ENCODE assay signal across 23 cellular contexts in genomic region chr6:112967974-112968373, GRCh38.
DNase-seq lines count a peak whose midpoint lies in the region; ATAC-seq, FAIRE-seq and TF ChIP-seq lines count a peak whose summit lies in the region.
"Had no signal": no experiment of that assay in that cellular context is flagged by ENCODE, and none has a peak within 500 bp of the region (broad histone marks: within the 10 kb centered on the region; RNA-seq: fewer than 3 reads in every experiment).

No MANE protein-coding gene starts in this region.

- no peak overlapping the region for H3K9ac ChIP-seq in IMR-90 (ENCODE audit: low read depth, low read length)
- H3K9ac ChIP-seq in H1 (replicated peaks in 1 of 4; ENCODE audit: extremely low read depth in 1 of 4, low read depth in 3 of 4, low read length in 3 of 4): no peak overlapping the region
- H3K9ac ChIP-seq: BLaER1 had no signal

- H3K9me1 ChIP-seq in IMR-90 (ENCODE audit: insufficient read depth, low read length): no peaks in the 10 kb centered on the region

- no peaks in the 10 kb centered on the region for H3K79me2 ChIP-seq in H1 (ENCODE audit: control insufficient read depth in 1 of 2, insufficient read depth in 2 of 2, low read length in 2 of 2)

- H3K27me3 ChIP-seq in IMR-90 (ENCODE audit: control insufficient read depth, insufficient read depth, low read length) (no peaks in the 10 kb centered on the region), H1 (replicated peaks in 1 of 4; ENCODE audit: control insufficient read depth in 3 of 4, extremely low read depth in 1 of 4, insufficient read depth in 3 of 4, low read length in 3 of 4) (no peaks in the 10 kb centered on the region)
- H3K27me3 ChIP-seq: BE2C, BLaER1 had no signal

- no CpG with 5 or more reads among the region's 1 CpG for WGBS in IMR-90 (ENCODE audit: extremely low coverage in 2 of 2, insufficient read length in 1 of 2), 2 experiments
- 100% methylated on average over 1 of the region's 1 CpG; no CpG with 5 or more reads in 1 of the 2 experiments for WGBS in H1 (ENCODE audit: extremely low coverage in 1 of 2, insufficient coverage in 1 of 2, insufficient read length in 1 of 2, insufficient replicate concordance in 2 of 2, low coverage in 1 of 2, low lambda C conversion rate in 2 of 2, missing lambda C conversion rate in 1 of 2), 2 experiments

- H2BK12ac ChIP-seq in H1 (ENCODE audit: low read depth, low read length): no peak overlapping the region

- peak overlapping the region; percentile 16 for H2AK9ac ChIP-seq in IMR-90 (replicated peaks; ENCODE audit: low read depth, low read length, poor library complexity)

- TF ChIP-seq EP300 in H1 (IDR thresholded peaks at IDR 0.05; ENCODE audit: borderline replicate concordance in 1 of 2, low read depth in 2 of 2, low read length in 2 of 2): no peak

- H3K23ac ChIP-seq in IMR-90 (ENCODE audit: low read depth, low read length): no peak overlapping the region
- no peak overlapping the region for H3K23ac ChIP-seq in H1 (ENCODE audit: insufficient read length)

- H4K91ac ChIP-seq in IMR-90 (ENCODE audit: insufficient read depth, low read depth, low read length): no peak overlapping the region
- H4K91ac ChIP-seq in H1 (replicated peaks; ENCODE audit: insufficient read length, low read length): no peak overlapping the region

- DNase-seq in IMR-90 (no peak), H1 (ENCODE audit: low read depth in 1 of 2, low spot score in 2 of 2) (no peak), SIG-M5 treated with dmso at 0.1 percent for 504 hours (lab: John Stamatoyannopoulos, UW; ENCODE audit: unreplicated experiment) (no peak), DMS53 treated with DMSO at 0.1 percent for 48 hours (lab: John Stamatoyannopoulos, UW; ENCODE audit: unreplicated experiment) (no peak)
- DNase-seq: 8988T; ACHN; BE2C; C1 segment of cervical spinal cord; CD4-positive, alpha-beta memory T cell; CD4-positive, CD25-positive, alpha-beta regulatory T cell; CD8-positive, alpha-beta memory T cell; COR-L47; DMS 273 treated with DMSO at 0.1 percent for 48 hours; DMS153; DMS53; DMS79 treated with DMSO at 0.1 percent for 48 hours; GF-D8 had no signal

- intact Hi-C loops in IMR-90 (cut with micrococcal nuclease): no loop called here

- H3K4me3 ChIP-seq in IMR-90 (ENCODE audit: insufficient read depth, low read depth, low read length): no peak overlapping the region
- H3K4me3 ChIP-seq in H1 (ENCODE audit: extremely low read depth in 1 of 4, insufficient read depth in 2 of 4, low read depth in 3 of 4, low read length in 4 of 4): no peak overlapping the region
- H3K4me3 ChIP-seq: BLaER1 had no signal

- H2BK120ac ChIP-seq in IMR-90 (ENCODE audit: low read depth, low read length): no peak overlapping the region
- no peak overlapping the region for H2BK120ac ChIP-seq in H1 (replicated peaks; ENCODE audit: low read depth, low read length)

- no peak overlapping the region for H4K8ac ChIP-seq in IMR-90 (ENCODE audit: low read depth in 2 of 2, low read length in 2 of 2)
- H4K8ac ChIP-seq in H1 (ENCODE audit: extremely low read depth, insufficient read depth, low read length): 0 out of 2 replicates have a peak overlapping the region, but pooled peaks have one; percentile 18

- H2BK20ac ChIP-seq in IMR-90 (ENCODE audit: low read depth, low read length): no peak overlapping the region
- no peak overlapping the region for H2BK20ac ChIP-seq in H1 (ENCODE audit: low read length)

- H2BK5ac ChIP-seq in IMR-90 (ENCODE audit: low read depth, low read length, poor library complexity, severe bottlenecking): no peak overlapping the region
- H2BK5ac ChIP-seq in H1 (ENCODE audit: low read depth, low read length): no peak overlapping the region

- in situ Hi-C loops in IMR-90 (cut with MboI; ENCODE audit: low sequenced_read_pairs): no loop called here

- TF ChIP-seq RAD21 in IMR-90 (IDR thresholded peaks at IDR 0.05; ENCODE audit: low read length) (no peak), H1 (IDR thresholded peaks at IDR 0.05 in 1 of 2, conservative IDR thresholded peaks at IDR 0.05 in 1 of 2; ENCODE audit: low read depth in 2 of 2, low read length in 2 of 2) (no peak)

- no peaks in the 10 kb centered on the region for H3K23me2 ChIP-seq in H1 (ENCODE audit: low read depth, low read length)

- H3K4me1 ChIP-seq in IMR-90 (ENCODE audit: control insufficient read depth, insufficient read depth, low read length) (no peaks in the 10 kb centered on the region; the same call in 1 of the 2 replicates), H1 (replicated peaks in 1 of 4; ENCODE audit: control insufficient read depth in 3 of 4, insufficient read depth in 4 of 4, low read length in 3 of 4) (no peaks in the 10 kb centered on the region)
- H3K4me1 ChIP-seq: BE2C, BLaER1 had no signal

- H4K20me1 ChIP-seq in IMR-90 (ENCODE audit: insufficient read depth, low read length) (no peaks in the 10 kb centered on the region), H1 (replicated peaks in 1 of 2; ENCODE audit: control insufficient read depth in 1 of 2, insufficient read depth in 2 of 2, low read length in 2 of 2) (no peaks in the 10 kb centered on the region)
- H4K20me1 ChIP-seq: BLaER1 had no signal

- H2AK5ac ChIP-seq in IMR-90 (ENCODE audit: low read depth, low read length) (no peak overlapping the region), H1 (ENCODE audit: low read depth, low read length) (no peak overlapping the region)

- H3K79me1 ChIP-seq in IMR-90 (ENCODE audit: low read depth in 1 of 2, low read length in 2 of 2): no peaks in the 10 kb centered on the region
- no peaks in the 10 kb centered on the region for H3K79me1 ChIP-seq in H1 (ENCODE audit: low read depth, low read length)

- ATAC-seq in IMR-90 (ENCODE audit: low read depth): no peak
- no peak for ATAC-seq in GM19463 (IDR thresholded peaks at IDR 0.05; ENCODE audit: unreplicated experiment)

- no peaks in the 10 kb centered on the region for H3K36me3 ChIP-seq in IMR-90 (ENCODE audit: control insufficient read depth, insufficient read depth, low read length)
- H3K36me3 ChIP-seq in H1 (ENCODE audit: control insufficient read depth in 2 of 4, insufficient read depth in 4 of 4, low read length in 3 of 4): no peaks in the 10 kb centered on the region
- H3K36me3 ChIP-seq: BE2C, BLaER1 had no signal

- TF ChIP-seq POLR2A in IMR-90 (IDR thresholded peaks at IDR 0.05; ENCODE audit: low read depth, low read length) (no peak), H1 (IDR thresholded peaks at IDR 0.05; ENCODE audit: control extremely low read depth in 1 of 2, low read depth in 2 of 2, low read length in 2 of 2) (no peak)

- dilution Hi-C loops in IMR-90 (cut with HindIII; ENCODE audit: low sequenced_read_pairs, unreplicated experiment): no loop called here

- H3K14ac ChIP-seq in IMR-90 (replicated peaks; ENCODE audit: low read depth, low read length) (no peak overlapping the region), H1 (ENCODE audit: insufficient read length) (no peak overlapping the region)

- FAIRE-seq in H1 (lab: Jason Lieb, UNC): no peak
- FAIRE-seq: A204.1, G401.6, GM12891, GM19239 had no signal

- H3K18ac ChIP-seq in IMR-90 (ENCODE audit: low read depth, low read length): no peak overlapping the region
- H3K18ac ChIP-seq in H1 (ENCODE audit: extremely low read depth, low read length): no peak overlapping the region

- H3K9me3 ChIP-seq in IMR-90 (ENCODE audit: control insufficient read depth, insufficient read depth, low read length) (no peaks in the 10 kb centered on the region), H1 (ENCODE audit: insufficient read depth in 2 of 2, low read depth in 1 of 2, low read length in 1 of 2) (peaks cover 7 to 11% of the 10 kb centered on the region in 2 experiments; a peak in 3 of 4 replicates)
- H3K9me3 ChIP-seq: BE2C, BLaER1 had no signal

- H3K56ac ChIP-seq in IMR-90 (ENCODE audit: extremely low read depth, insufficient read depth, low read length): no peak overlapping the region
- no peak overlapping the region for H3K56ac ChIP-seq in H1 (replicated peaks; ENCODE audit: insufficient read length, low read depth, low read length)

- no peak overlapping the region for H3K27ac ChIP-seq in IMR-90 (ENCODE audit: insufficient read depth, low read length)
- H3K27ac ChIP-seq in H1 (ENCODE audit: low read depth, low read length): no peak overlapping the region
- H3K27ac ChIP-seq: BLaER1 had no signal

- POLR2A ChIA-PET in IMR-90 (lab: Charles Lee; ENCODE audit: unreplicated experiment): no interaction called here
- POLR2A ChIA-PET in H1 (lab: Charles Lee; ENCODE audit: partially characterized antibody): no interaction called here

- no TSS peak for BruUV-seq in IMR-90 (replicated peaks; lab: Mats Ljungman, UMichigan)

- CTCF ChIA-PET in IMR-90 (lab: Yijun Ruan, JAX): no interaction called here
- CTCF ChIA-PET in H1 (lab: Charles Lee; ENCODE audit: partially characterized antibody): no interaction called here

- H3K4me2 ChIP-seq in IMR-90 (ENCODE audit: low read depth, low read length) (no peak overlapping the region), H1 (ENCODE audit: insufficient read depth in 1 of 2, low read depth in 2 of 2, low read length in 2 of 2) (no peak overlapping the region)
- H3K4me2 ChIP-seq: BLaER1 had no signal

- H2BK15ac ChIP-seq in IMR-90 (ENCODE audit: low read depth, low read length) (no peak overlapping the region), H1 (ENCODE audit: low read length) (no peak overlapping the region)

- TF ChIP-seq CTCF in IMR-90 (conservative IDR thresholded peaks at IDR 0.05; ENCODE audit: low read depth, low read length) (no peak), H1 (IDR thresholded peaks at IDR 0.05; ENCODE audit: control extremely low read depth in 1 of 3, insufficient read depth in 1 of 3, low read depth in 1 of 3, low read length in 3 of 3) (no peak)

- no peak overlapping the region for H2AFZ ChIP-seq in IMR-90 (replicated peaks; ENCODE audit: low read length, poor library complexity)
- no peak overlapping the region for H2AFZ ChIP-seq in H1 (ENCODE audit: low read length)

- H4K5ac ChIP-seq in IMR-90 (ENCODE audit: low read depth, low read length) (no peak overlapping the region), H1 (ENCODE audit: insufficient read length, low read depth, low read length) (no peak overlapping the region)

- H3K4ac ChIP-seq in IMR-90 (ENCODE audit: low read depth, low read length) (no peak overlapping the region), H1 (replicated peaks; ENCODE audit: insufficient read length, low read depth, low read length) (no peak overlapping the region)

TF ChIP-seq in H1, 55 proteins besides CTCF, POLR2A, EP300 and RAD21 (continues in another document):
- TF ChIP-seq USF2 (IDR thresholded peaks at IDR 0.05; ENCODE audit: low read length) (no peak), FOSL1 (IDR thresholded peaks at IDR 0.05; ENCODE audit: insufficient read depth, low read depth, low read length) (no peak), ZNF274 (IDR thresholded peaks at IDR 0.05; ENCODE audit: borderline replicate concordance, extremely low read depth, low read length) (no peak)
